26 cellular contexts compared by ENCODE assay signal in genomic region chr7:150780249-150780648, GRCh38. TPM values are rescaled to one million over a fixed set of nuclear protein-coding genes. Genes with fewer than 3 reads are reported as not detected.
DNase-seq lines count a peak whose midpoint lies in the region; ATAC-seq and TF ChIP-seq lines count a peak whose summit lies in the region.
"Had no signal": no experiment of that assay in that cellular context is flagged by ENCODE, and none has a peak within 500 bp of the region (broad histone marks: within the 10 kb centered on the region; RNA-seq: fewer than 3 reads in every experiment).

No MANE protein-coding gene starts in this region.

- DNase-seq in GF-D8 (lab: John Stamatoyannopoulos, UW): peak; percentile 57
- DNase-seq in NB4 (ENCODE audit: low read depth): peak; percentile 88
- DNase-seq in left lobe of liver (ENCODE audit: low spot score): no peak
- no peak for DNase-seq in stomach
- no peak for DNase-seq in NCI-H2171 treated with DMSO at 0.1 percent for 48 hours (lab: John Stamatoyannopoulos, UW)
- DNase-seq: activated CD4-positive, alpha-beta T cell treated with anti-CD3 and anti-CD28 coated beads for 4 hours; activated CD8-positive, alpha-beta memory T cell treated with anti-CD3 and anti-CD28 coated beads for 24 hours; activated gamma-delta T cell; activated T-cell treated with anti-CD3 and anti-CD28 coated beads, Interleukin-2, amount 50 U/mL, for 1 hour; caudate nucleus; CD8-positive, alpha-beta memory T cell; left ventricle myocardium superior; NCI-H1417; NCI-H2029 treated with DMSO at 0.1 percent for 48 hours; NCI-H2227 treated with DMSO at 0.1 percent for 48 hours; NCI-H69; pancreas; RPMI8226; stimulated activated CD4-positive, alpha-beta T cell treated with anti-CD3 and anti-CD28 coated beads, Interleukin-4, amount 100 ng/mL, for 24 hours; T-helper 17 cell had no signal

- no peak for TF ChIP-seq EP300 in stomach (IDR thresholded peaks at IDR 0.05)

- 48 to 76% (median 59%) methylated on average over 3 of the region's 3 CpGs for WGBS in stomach, 5 donors

- no peak for TF ChIP-seq POLR2A in NB4 (IDR thresholded peaks at IDR 0.05; ENCODE audit: extremely low read depth, insufficient read length)
- TF ChIP-seq POLR2A in stomach (IDR thresholded peaks at IDR 0.05): no peak

- H3K9me3 ChIP-seq in stomach: no peaks in the 10 kb centered on the region
- H3K9me3 ChIP-seq: pancreas had no signal

- intact Hi-C loops in stomach (cut with DNase I; ENCODE audit: low total_unique reads): no loop called here

- H3K27me3 ChIP-seq in stomach: no peaks in the 10 kb centered on the region
- H3K27me3 ChIP-seq: pancreas had no signal

- no peak for TF ChIP-seq CTCF in NB4 (IDR thresholded peaks at IDR 0.05; ENCODE audit: low read depth, low read length)
- no peak for TF ChIP-seq CTCF in stomach (IDR thresholded peaks at IDR 0.05)

- H3K4me1 ChIP-seq in stomach: peaks cover 12 to 42% (median 27%) of the 10 kb centered on the region in 4 donors

- peak overlapping the region; percentile 45 to 85 (median 54) for H3K27ac ChIP-seq in stomach
- H3K27ac ChIP-seq: SK-N-MC had no signal

- no peaks in the 10 kb centered on the region for H3K36me3 ChIP-seq in stomach
- H3K36me3 ChIP-seq: pancreas had no signal

- ATAC-seq in left lobe of liver: peak; percentile 9
- ATAC-seq in GM21529 (IDR thresholded peaks at IDR 0.05; ENCODE audit: unreplicated experiment): no peak
- no peak for ATAC-seq in HG02938 (IDR thresholded peaks at IDR 0.05; ENCODE audit: unreplicated experiment)
- ATAC-seq: stimulated activated effector memory CD8-positive, alpha-beta T cell treated with anti-CD3 and anti-CD28 coated beads, Interleukin-12 subunit alpha, Interleukin-12 subunit beta, amount 100 ng/mL, for 72 hours; T-helper 17 cell had no signal

- H3K4me3 ChIP-seq in NB4 (ENCODE audit: low read depth, low read length) (peak overlapping the region; percentile 27), stomach (no peak overlapping the region)
- H3K4me3 ChIP-seq: pancreas, SK-N-MC had no signal

RNA-seq across cellular contexts. Expression of gene TMEM176B, which starts 19.9 kb away (rescaled TPM):
- 906 TPM for total RNA-seq in left lobe of liver
- 100 to 1,000 TPM in 1 of 5 donors, 10 to 100 TPM in 4; 59.3 to 108 (median 87.6) TPM for total RNA-seq in stomach
- polyA plus RNA-seq in stomach: 100 to 1,000 TPM in 1 of 3 donors, 10 to 100 TPM in 2; 29.4 to 157 (median 90.1) TPM
- total RNA-seq: dermis microvascular lymphatic vessel endothelial cell, T-helper 17 cell had no signal
- polyA plus RNA-seq: CD8-positive, alpha-beta memory T cell had no signal

RNA-seq across cellular contexts. Expression of gene TMEM176A, which starts 20.3 kb away (rescaled TPM):
- total RNA-seq in left lobe of liver (449 TPM), stomach (100 to 1,000 TPM in 1 of 5 donors, 10 to 100 TPM in 4; 14.7 to 116 (median 35.8) TPM)
- polyA plus RNA-seq in stomach: 10 to 100 TPM; 21.4 to 92.0 (median 62.0) TPM
- total RNA-seq: dermis microvascular lymphatic vessel endothelial cell, H4 had no signal
- polyA plus RNA-seq: CD8-positive, alpha-beta memory T cell had no signal

RNA-seq across cellular contexts. Expression of gene GIMAP5, which starts 43.0 kb away (rescaled TPM):
- total RNA-seq in left lobe of liver: 3.7 TPM
- total RNA-seq in stomach: 10 to 100 TPM in 4 of 5 donors, 1 to 10 TPM in 1; 7.0 to 25.2 (median 20.9) TPM
- polyA plus RNA-seq in stomach: 10 to 100 TPM; 10.0 to 16.3 (median 14.0) TPM

Comparison
In these comparisons a context has a peak if more than half of its experiments do, and no peak if none do; other contexts are left out.
1. DNase-seq: peak in GF-D8 (single experiment) and NB4 (single experiment); none in left lobe of liver (single experiment), stomach (single experiment) and NCI-H2171 treated with DMSO at 0.1 percent for 48 hours (single experiment).